Comparison of ENCODE assay signal across 10 cellular contexts in the genomic region with DNA sequence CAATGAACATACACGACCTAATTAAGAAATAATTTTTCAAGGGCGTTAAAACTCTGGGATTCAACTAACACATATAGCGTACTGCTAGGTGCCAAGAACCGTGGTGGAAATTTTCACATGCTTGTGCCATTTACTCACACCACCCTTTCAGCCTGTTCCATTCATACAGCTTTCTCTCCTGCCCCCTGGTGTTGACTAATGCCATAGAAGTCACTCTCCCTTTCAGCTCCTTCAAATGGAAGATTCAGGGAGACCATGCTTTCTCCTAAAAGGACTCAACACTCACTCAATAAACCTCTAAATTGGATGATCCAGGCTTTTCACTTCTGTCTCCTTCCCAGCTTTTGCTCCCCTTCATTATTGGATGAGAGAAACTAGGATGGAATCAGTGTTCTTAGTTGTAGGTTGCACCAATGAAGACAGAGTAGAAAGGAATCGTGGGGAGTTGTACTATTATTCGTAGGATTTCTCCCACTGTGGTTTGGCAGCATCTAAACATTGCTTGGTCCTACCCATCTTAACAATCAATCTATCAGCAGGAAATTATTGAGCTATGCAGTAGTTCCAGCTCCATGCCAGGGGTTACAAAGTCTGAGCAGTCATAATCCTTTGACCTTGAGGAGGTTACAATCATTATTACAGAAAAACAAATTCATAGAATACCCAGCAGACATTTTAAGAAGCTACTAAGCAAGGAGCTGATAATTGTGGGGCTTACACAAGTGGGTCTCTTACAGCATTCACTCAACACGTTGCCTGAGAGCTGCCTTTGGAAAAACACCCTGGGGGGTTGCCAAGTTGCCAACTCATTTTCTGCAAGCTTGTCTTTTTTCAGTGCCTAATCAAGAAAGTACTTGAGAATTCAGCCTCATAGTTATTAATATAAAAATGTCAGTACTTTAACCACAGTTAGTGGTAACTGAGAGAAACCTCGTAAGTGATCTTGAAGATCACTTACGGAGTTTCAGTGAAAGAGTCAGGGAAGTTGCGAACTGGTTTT. TPM values are rescaled to one million over a fixed set of nuclear protein-coding genes. Genes with fewer than 3 reads are reported as not detected.
DNase-seq lines count a peak whose midpoint lies in the region; ATAC-seq and TF ChIP-seq lines count a peak whose summit lies in the region.
"Had no signal": no experiment of that assay in that cellular context is flagged by ENCODE, and none has a peak within 500 bp of the region (broad histone marks: within the 10 kb centered on the region; RNA-seq: fewer than 3 reads in every experiment).

No MANE protein-coding gene starts in this region.

- POLR2A ChIA-PET in OCI-LY7 (lab: Charles Lee) = interaction anchor here (0.7 to 1.6 kb wide), 4 partner anchors 25 to 338 kb away, joined by 3 to 5 read pairs (median 4); no protein-coding TSS in a partner anchor

- no peaks in the 10 kb centered on the region for H3K36me3 ChIP-seq in OCI-LY7 (ENCODE audit: insufficient read depth, low read length)
- peaks cover 0 to 5% (median 0%) of the 10 kb centered on the region in 9 donors for H3K36me3 ChIP-seq in heart right ventricle
- H3K36me3 ChIP-seq in psoas muscle (ENCODE audit: insufficient read depth in 1 of 2, low read depth in 1 of 2) = peaks cover 0 to 4% of the 10 kb centered on the region in 2 donors
- H3K36me3 ChIP-seq: BLaER1 had no signal

- H2AFZ ChIP-seq in OCI-LY7 (ENCODE audit: low read length) = no peak overlapping the region

- no peaks in the 10 kb centered on the region for H4K20me1 ChIP-seq in OCI-LY7 (ENCODE audit: insufficient read depth, low read length)
- H4K20me1 ChIP-seq: BLaER1 had no signal

- H3K9me3 Mint-ChIP-seq in activated naive CD4-positive, alpha-beta T cell treated with anti-CD3 and anti-CD28 coated beads, Interleukin-2, amount 50 U/mL, for 72 hours = no peaks in the 10 kb centered on the region
- H3K9me3 Mint-ChIP-seq: dendritic cell treated with granulocyte-macrophage colony-stimulating factor and Interleukin-4, amounts not matched to agents 40 ng/mL and 50 ng/mL, for 4 days had no signal

- TF ChIP-seq CTCF in OCI-LY7 (conservative IDR thresholded peaks at IDR 0.05; ENCODE audit: low read length) (peak; percentile 74), heart right ventricle (IDR thresholded peaks at IDR 0.05) (peak; percentile 57 to 86 (median 79)), psoas muscle (IDR thresholded peaks at IDR 0.05) (peak; percentile 83)

- H3K79me2 ChIP-seq in OCI-LY7 (ENCODE audit: insufficient read depth, low read depth, low read length) = no peaks in the 10 kb centered on the region

- H3K27me3 ChIP-seq in heart right ventricle (peaks cover 0 to 31% (median 0%) of the 10 kb centered on the region in 7 donors), psoas muscle (ENCODE audit: insufficient read depth in 3 of 3, low read length in 2 of 3) (no peaks in the 10 kb centered on the region)
- H3K27me3 ChIP-seq: BLaER1 had no signal

- H3K4me3 ChIP-seq in OCI-LY7 (ENCODE audit: low read depth, low read length, poor library complexity, severe bottlenecking) (no peak overlapping the region), heart right ventricle (no peak overlapping the region), psoas muscle (peak overlapping the region; percentile 35)
- H3K4me3 ChIP-seq: BLaER1 had no signal

- no peak overlapping the region for H3K4me2 ChIP-seq in OCI-LY7 (ENCODE audit: low read length)
- H3K4me2 ChIP-seq: BLaER1 had no signal

- DNase-seq in NCI-H2171 treated with DMSO at 0.1 percent for 48 hours (lab: John Stamatoyannopoulos, UW) = peak; percentile 9
- no peak for DNase-seq in NCI-H2171 (lab: John Stamatoyannopoulos, UW)
- DNase-seq in HuH-7 (ENCODE audit: low spot score) = peak; percentile 52
- DNase-seq in OCI-LY7 (ENCODE audit: low spot score) = peak; percentile 30
- peak in 1 of 2 donors; percentile 69 for DNase-seq in activated naive CD4-positive, alpha-beta T cell treated with anti-CD3 and anti-CD28 coated beads, Interleukin-2, amount 50 U/mL, for 72 hours (ENCODE audit: low spot score in 2 of 2)
- DNase-seq in heart right ventricle = peak in 1 of 2 donors; percentile 86
- DNase-seq in psoas muscle = no peak

- no TSS peak for BruUV-seq in OCI-LY7 (replicated peaks; lab: Mats Ljungman, UMichigan)

- CTCF ChIA-PET in OCI-LY7 (lab: Charles Lee; ENCODE audit: unreplicated experiment) = interaction anchor here (1.1 kb wide), 1 partner anchor 9 kb away, joined by 3 read pairs; no protein-coding TSS in a partner anchor

- H3K4me1 ChIP-seq in OCI-LY7 (ENCODE audit: insufficient read depth, low read length, poor library complexity, severe bottlenecking) (no peaks in the 10 kb centered on the region), heart right ventricle (peaks cover 0 to 28% (median 11%) of the 10 kb centered on the region in 9 donors), psoas muscle (peaks cover 7% of the 10 kb centered on the region)
- H3K4me1 ChIP-seq: BLaER1 had no signal

- H3K27ac ChIP-seq in OCI-LY7 (ENCODE audit: low read depth, low read length, poor library complexity, severe bottlenecking) (no peak overlapping the region), heart right ventricle (no peak overlapping the region), psoas muscle (peak overlapping the region; percentile 92)
- H3K27ac ChIP-seq: BLaER1 had no signal

- H3K36me3 Mint-ChIP-seq in activated naive CD4-positive, alpha-beta T cell treated with anti-CD3 and anti-CD28 coated beads, Interleukin-2, amount 50 U/mL, for 72 hours = no peaks in the 10 kb centered on the region

- no peak overlapping the region for H3K27ac Mint-ChIP-seq in activated naive CD4-positive, alpha-beta T cell treated with anti-CD3 and anti-CD28 coated beads, Interleukin-2, amount 50 U/mL, for 72 hours
- H3K27ac Mint-ChIP-seq: dendritic cell treated with granulocyte-macrophage colony-stimulating factor and Interleukin-4, amounts not matched to agents 40 ng/mL and 50 ng/mL, for 4 days had no signal

- intact Hi-C loops in OCI-LY7 (cut with micrococcal nuclease; ENCODE audit: unreplicated experiment) = loop anchor here (5.0 kb wide), 1 partner anchor 338 kb away; no protein-coding TSS in a partner anchor
- intact Hi-C loops in heart right ventricle (cut with DNase I) = loop anchor here (1.0 to 10.0 kb wide), 16 partner anchors 57 to 341 kb away; partner anchors contain the start of gene BTAF1 (in 1 of the 10)
- intact Hi-C loops in psoas muscle (cut with DNase I) = loop anchor here (2.0 to 10.0 kb wide), 6 partner anchors 83 to 338 kb away; partner anchors contain the start of gene HECTD2 (in 1 of the 2)

- WGBS in heart right ventricle, 2 donors = 42 to 47% methylated on average over 10 of the region's 10 CpGs
- WGBS in psoas muscle, 3 donors = 51% methylated on average over 10 of the region's 10 CpGs

- peak; percentile 46 to 58 for ATAC-seq in activated naive CD4-positive, alpha-beta T cell treated with anti-CD3 and anti-CD28 coated beads, Interleukin-2, amount 50 U/mL, for 72 hours
- peak in 7 of 8 donors; percentile 31 to 55 (median 43) for ATAC-seq in heart right ventricle
- ATAC-seq in psoas muscle = peak; percentile 40 to 64 (median 47)
- ATAC-seq in HG02798 (IDR thresholded peaks at IDR 0.05; ENCODE audit: poor library complexity, unreplicated experiment) = no peak

- H3K9me3 ChIP-seq in OCI-LY7 (ENCODE audit: low read length) (no peaks in the 10 kb centered on the region), heart right ventricle (no peaks in the 10 kb centered on the region), psoas muscle (no peaks in the 10 kb centered on the region)

- H3K9me2 ChIP-seq in OCI-LY7 (ENCODE audit: insufficient read depth, low read length) = no peaks in the 10 kb centered on the region

RNA-seq across cellular contexts. Expression of gene PPP1R3C, which starts 2.8 kb away (rescaled TPM):
- total RNA-seq in OCI-LY7 (2014; rRNA removed; shearing (Covaris generic)) = not detected in 2 replicates
- total RNA-seq in OCI-LY7 (2022) (not detected in 2 replicates), heart right ventricle (100 to 1,000 TPM; 121 to 315 (median 190) TPM), psoas muscle (100 to 1,000 TPM in 3 of 4 donors, 10 to 100 TPM in 1; 89.6 to 359 (median 280) TPM)
- total RNA-seq in activated naive CD4-positive, alpha-beta T cell treated with anti-CD3 and anti-CD28 coated beads, Interleukin-2, amount 50 U/mL, for 72 hours = under 1 TPM; 0.09 to 0.82 TPM
- polyA plus RNA-seq in heart right ventricle (10 to 100 TPM; 27.5 to 41.0 TPM), psoas muscle (100 to 1,000 TPM in 1 of 3 donors, 10 to 100 TPM in 2; 38.5 to 111 (median 59.1) TPM)

Comparison
In these comparisons a context has a peak if more than half of its experiments do, and no peak if none do; other contexts are left out.
1. DNase-seq: peak in NCI-H2171 treated with DMSO at 0.1 percent for 48 hours (single experiment), HuH-7 (single experiment) and OCI-LY7 (single experiment); none in NCI-H2171 (single experiment) and psoas muscle (0 of 2).
2. RNA of gene PPP1R3C, which starts 2.8 kb away (total RNA-seq): 89.6 to 359 TPM in psoas muscle and 121 to 315 TPM in heart right ventricle; 0.09 to 0.82 TPM in activated naive CD4-positive, alpha-beta T cell treated with anti-CD3 and anti-CD28 coated beads, Interleukin-2, amount 50 U/mL, for 72 hours and not detected in OCI-LY7; every median in the first group is over 10 times any median in the second.
3. Peak in every context shown above with its lines, with median percentiles within 50 percentile points of each other: CTCF ChIP-seq.